Comparison of ENCODE assay signal across 23 cellular contexts in genomic region chr3:118729546-118729945, GRCh38.
A peak's percentile ranks its signal among the peaks of the same experiment; 100 is the strongest.
DNase-seq lines count a peak whose midpoint lies in the region; ATAC-seq and TF ChIP-seq lines count a peak whose summit lies in the region.
"Had no signal": no experiment of that assay in that cellular context is flagged by ENCODE, and none has a peak within 500 bp of the region (broad histone marks: within the 10 kb centered on the region; RNA-seq: fewer than 3 reads in every experiment).

No MANE protein-coding gene starts in this region.

- no peaks in the 10 kb centered on the region for H3K4me1 Mint-ChIP-seq in activated CD4-positive, alpha-beta memory T cell treated with anti-CD3 and anti-CD28 coated beads, Interleukin-2, amount 10 ng/mL, durations not matched to agents 7 days and 5 days

- POLR2A ChIA-PET in Panc1 (lab: Charles Lee) = no interaction called here
- POLR2A ChIA-PET in activated CD4-positive, alpha-beta memory T cell treated with anti-CD3 and anti-CD28 coated beads, Interleukin-2, amount 10 ng/mL, durations not matched to agents 7 days and 5 days (lab: Charles Lee) = interaction anchor here (0.6 kb wide), 1 partner anchor 1614 kb away, joined by 3 read pairs; no protein-coding TSS in a partner anchor

- no TSS peak for BruUV-seq in Panc1 (replicated peaks; lab: Mats Ljungman, UMichigan)

- no peaks in the 10 kb centered on the region for H3K36me3 Mint-ChIP-seq in activated CD4-positive, alpha-beta memory T cell treated with anti-CD3 and anti-CD28 coated beads, Interleukin-2, amount 10 ng/mL, durations not matched to agents 7 days and 5 days (ENCODE audit: low read depth)
- H3K36me3 Mint-ChIP-seq: CD8-positive, alpha-beta T cell had no signal

- no peak overlapping the region for H3K27ac Mint-ChIP-seq in activated CD4-positive, alpha-beta memory T cell treated with anti-CD3 and anti-CD28 coated beads, Interleukin-2, amount 10 ng/mL, durations not matched to agents 7 days and 5 days
- H3K27ac Mint-ChIP-seq: CD8-positive, alpha-beta T cell had no signal

- H3K36me3 ChIP-seq in Panc1 (ENCODE audit: control insufficient read depth, insufficient read depth, low read length) (no peaks in the 10 kb centered on the region), iPS DF 6.9 (ENCODE audit: control insufficient read depth, insufficient read depth, low read length) (no peaks in the 10 kb centered on the region)
- H3K36me3 ChIP-seq: BLaER1 treated with 17β-estradiol and CSF1 and Interleukin-3, amounts not matched to agents 10 nM and 100 nM; SJSA1 had no signal

- H3K4me3 ChIP-seq in LNCaP clone FGC (ENCODE audit: low read depth, low read length) = no peak overlapping the region
- H3K4me3 ChIP-seq in Panc1 (ENCODE audit: low read depth in 2 of 2, low read length in 2 of 2) = no peak overlapping the region
- no peak overlapping the region for H3K4me3 ChIP-seq in iPS DF 6.9 (ENCODE audit: low read length)
- H3K4me3 ChIP-seq: BLaER1 treated with 17β-estradiol and CSF1 and Interleukin-3, amounts not matched to agents 10 nM and 100 nM; GM23248; SJSA1 had no signal

- no peaks in the 10 kb centered on the region for H3K9me3 Mint-ChIP-seq in activated CD4-positive, alpha-beta memory T cell treated with anti-CD3 and anti-CD28 coated beads, Interleukin-2, amount 10 ng/mL, durations not matched to agents 7 days and 5 days
- H3K9me3 Mint-ChIP-seq: CD8-positive, alpha-beta T cell had no signal

- intact Hi-C loops in Panc1 (cut with micrococcal nuclease; ENCODE audit: unreplicated experiment) = no loop called here

- H3K27me3 ChIP-seq in Panc1 (ENCODE audit: control insufficient read depth, insufficient read depth, low read length) (no peaks in the 10 kb centered on the region), iPS DF 6.9 (ENCODE audit: control insufficient read depth, insufficient read depth, low read length) (no peaks in the 10 kb centered on the region)
- H3K27me3 ChIP-seq: BLaER1 treated with 17β-estradiol and CSF1 and Interleukin-3, amounts not matched to agents 10 nM and 100 nM; SJSA1 had no signal

- WGBS in iPS DF 6.9 (ENCODE audit: insufficient coverage, insufficient read length) = no CpG with 5 or more reads among the region's 3 CpGs

- TF ChIP-seq CTCF in C4-2B (conservative IDR thresholded peaks at IDR 0.05) (peak; percentile 10; the same call in 1 of the 2 replicates), LNCaP clone FGC (IDR thresholded peaks at IDR 0.05; ENCODE audit: control insufficient read depth, extremely low read depth, insufficient read depth) (0 out of 2 replicates have a peak, but pooled peaks have one; percentile 7), Panc1 (IDR thresholded peaks at IDR 0.05) (0 out of 2 replicates have a peak, but pooled peaks have one; percentile 7)

- DNase-seq in LNCaP clone FGC (ENCODE audit: low read depth) (no peak), Panc1 (ENCODE audit: low read depth, low spot score) (no peak), iPS DF 6.9 (ENCODE audit: low read depth, low spot score) (peak; percentile 1), T-helper 1 cell (no peak), ecto neural progenitor cell (ENCODE audit: low spot score) (no peak)
- no peak for DNase-seq in activated CD4-positive, alpha-beta memory T cell treated with anti-CD3 and anti-CD28 coated beads, Interleukin-2, amount 10 ng/mL, durations not matched to agents 7 days and 5 days
- DNase-seq: ACHN; CD8-positive, alpha-beta T cell; GM23248; Kasumi-1; MM.1S; NCI-H1092 treated with DMSO at 0.1 percent for 48 hours; NCI-H1436 treated with DMSO at 0.1 percent for 48 hours; NCI-H1930; NCI-H2227 treated with DMSO at 0.1 percent for 48 hours; NCI-H510A treated with DMSO at 0.1 percent for 48 hours; NCI-H748 treated with DMSO at 0.1 percent for 48 hours had no signal

- in situ Hi-C loops in Panc1 (cut with HindIII; ENCODE audit: low pct_unique_long_range_greater_than_20kb, low sequenced_read_pairs) = no loop called here

- H3K4me3 Mint-ChIP-seq in activated CD4-positive, alpha-beta memory T cell treated with anti-CD3 and anti-CD28 coated beads, Interleukin-2, amount 10 ng/mL, durations not matched to agents 7 days and 5 days = no peak overlapping the region
- H3K4me3 Mint-ChIP-seq: CD8-positive, alpha-beta T cell had no signal

- no peak for ATAC-seq in Panc1
- no peak for ATAC-seq in HG02642 (IDR thresholded peaks at IDR 0.05; ENCODE audit: poor library complexity, unreplicated experiment)
- ATAC-seq: CD8-positive, alpha-beta T cell; Right ventricle myocardium inferior had no signal

- no peaks in the 10 kb centered on the region for H3K9me3 ChIP-seq in Panc1 (ENCODE audit: control insufficient read depth, insufficient read depth, low read depth, low read length)
- no peaks in the 10 kb centered on the region for H3K9me3 ChIP-seq in iPS DF 6.9 (ENCODE audit: control insufficient read depth, insufficient read depth, low read length)
- H3K9me3 ChIP-seq: BLaER1 treated with 17β-estradiol and CSF1 and Interleukin-3, amounts not matched to agents 10 nM and 100 nM; SJSA1 had no signal

- CTCF ChIA-PET in Panc1 (lab: Charles Lee) = no interaction called here
- CTCF ChIA-PET in activated CD4-positive, alpha-beta memory T cell treated with anti-CD3 and anti-CD28 coated beads, Interleukin-2, amount 10 ng/mL, durations not matched to agents 7 days and 5 days (lab: Charles Lee) = no interaction called here

- H3K27ac ChIP-seq in C4-2B (no peak overlapping the region), Panc1 (ENCODE audit: low read length) (no peak overlapping the region), iPS DF 6.9 (ENCODE audit: low read length) (no peak overlapping the region)
- H3K27ac ChIP-seq: 22Rv1; BLaER1 treated with 17β-estradiol and CSF1 and Interleukin-3, amounts not matched to agents 10 nM and 100 nM; GM23248; SJSA1 had no signal

- H3K4me1 ChIP-seq in Panc1 (ENCODE audit: control insufficient read depth, insufficient read depth, low read length) (no peaks in the 10 kb centered on the region), iPS DF 6.9 (ENCODE audit: control insufficient read depth, insufficient read depth, low read length) (no peaks in the 10 kb centered on the region)
- H3K4me1 ChIP-seq: SJSA1 had no signal

- H3K27me3 Mint-ChIP-seq in activated CD4-positive, alpha-beta memory T cell treated with anti-CD3 and anti-CD28 coated beads, Interleukin-2, amount 10 ng/mL, durations not matched to agents 7 days and 5 days = no peaks in the 10 kb centered on the region
